Comparison of ENCODE assay signal across 3 cellular contexts in the genomic region with DNA sequence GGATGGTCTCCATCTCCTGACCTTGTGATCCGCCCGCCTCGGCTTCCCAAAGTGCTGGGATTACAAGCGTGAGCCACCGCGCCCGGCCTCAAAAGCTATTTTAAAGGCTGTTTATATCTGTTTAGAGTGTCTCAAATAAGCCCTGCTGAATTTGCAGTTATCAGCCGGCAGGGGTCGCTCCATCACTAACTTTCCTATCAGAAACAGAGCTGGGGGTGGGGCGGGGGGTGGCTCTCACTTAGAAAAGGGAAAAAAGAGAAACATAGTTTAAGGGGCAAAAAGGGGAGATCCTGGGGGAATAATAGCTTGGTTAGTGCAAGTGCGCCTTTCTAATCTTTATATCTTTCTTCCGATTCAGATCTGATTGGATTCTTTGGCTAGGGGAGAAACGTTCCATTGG.
TF ChIP-seq lines count a peak whose summit lies in the region.

No MANE protein-coding gene starts in this region.

TF ChIP-seq in SK-N-SH, 30 proteins besides CTCF, POLR2A, EP300 and RAD21 (continued from another document):
- TF ChIP-seq SMC3 (IDR thresholded peaks at IDR 0.05; ENCODE audit: low read depth, low read length) (no peak), FOXJ3 (CRISPR knock-in tag; IDR thresholded peaks at IDR 0.05) (no peak), CHD2 (IDR thresholded peaks at IDR 0.05; ENCODE audit: low read length, partially characterized antibody) (no peak), SIN3A (IDR thresholded peaks at IDR 0.05; ENCODE audit: borderline replicate concordance, low read depth, low read length) (no peak), FOXM1 (IDR thresholded peaks at IDR 0.05; ENCODE audit: low read depth) (no peak), GABPA (IDR thresholded peaks at IDR 0.05; ENCODE audit: low read depth) (no peak), NFIC (IDR thresholded peaks at IDR 0.05; ENCODE audit: borderline replicate concordance) (no peak)
TF ChIP-seq in SK-N-SH: peak in this region for 0.

TF ChIP-seq in SK-N-SH treated with all-trans-retinoic acid at 6 μM for 48 hours, 23 proteins besides CTCF, POLR2A, EP300 and RAD21 (continued from another document):
- no peak for TF ChIP-seq TCF4 (CRISPR knock-in tag; IDR thresholded peaks at IDR 0.05; ENCODE audit: borderline replicate concordance)
- TF ChIP-seq, protein P1, sequence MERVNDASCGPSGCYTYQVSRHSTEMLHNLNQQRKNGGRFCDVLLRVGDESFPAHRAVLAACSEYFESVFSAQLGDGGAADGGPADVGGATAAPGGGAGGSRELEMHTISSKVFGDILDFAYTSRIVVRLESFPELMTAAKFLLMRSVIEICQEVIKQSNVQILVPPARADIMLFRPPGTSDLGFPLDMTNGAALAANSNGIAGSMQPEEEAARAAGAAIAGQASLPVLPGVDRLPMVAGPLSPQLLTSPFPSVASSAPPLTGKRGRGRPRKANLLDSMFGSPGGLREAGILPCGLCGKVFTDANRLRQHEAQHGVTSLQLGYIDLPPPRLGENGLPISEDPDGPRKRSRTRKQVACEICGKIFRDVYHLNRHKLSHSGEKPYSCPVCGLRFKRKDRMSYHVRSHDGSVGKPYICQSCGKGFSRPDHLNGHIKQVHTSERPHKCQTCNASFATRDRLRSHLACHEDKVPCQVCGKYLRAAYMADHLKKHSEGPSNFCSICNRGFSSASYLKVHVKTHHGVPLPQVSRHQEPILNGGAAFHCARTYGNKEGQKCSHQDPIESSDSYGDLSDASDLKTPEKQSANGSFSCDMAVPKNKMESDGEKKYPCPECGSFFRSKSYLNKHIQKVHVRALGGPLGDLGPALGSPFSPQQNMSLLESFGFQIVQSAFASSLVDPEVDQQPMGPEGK (CRISPR knock-in tag; IDR thresholded peaks at IDR 0.05; ENCODE audit: borderline replicate concordance): no peak
- no peak for TF ChIP-seq ZNF565 (CRISPR knock-in tag; conservative IDR thresholded peaks at IDR 0.05; ENCODE audit: low read depth)

TF ChIP-seq in K562, 482 proteins besides CTCF, POLR2A, EP300 and RAD21 (continued from another document):
- TF ChIP-seq CREBBP (IDR thresholded peaks at IDR 0.05; ENCODE audit: low read depth, low read length) (no peak), SRSF1 (IDR thresholded peaks at IDR 0.05; ENCODE audit: low read depth, low read length) (no peak), MIER1 (IDR thresholded peaks at IDR 0.05; ENCODE audit: low read depth) (no peak), BRD4 (IDR thresholded peaks at IDR 0.05) (no peak), TCF3 (CRISPR knock-in tag; IDR thresholded peaks at IDR 0.05) (no peak), FOXK2 (conservative IDR thresholded peaks at IDR 0.05 in 1 of 2, IDR thresholded peaks at IDR 0.05 in 1 of 2; ENCODE audit: low read depth in 2 of 2) (no peak), ZNF778 (CRISPR knock-in tag; IDR thresholded peaks at IDR 0.05) (no peak), HNRNPH1 (optimal IDR thresholded peaks at IDR 0.05; ENCODE audit: low read depth, low read length) (no peak)
- TF ChIP-seq, protein P2, sequence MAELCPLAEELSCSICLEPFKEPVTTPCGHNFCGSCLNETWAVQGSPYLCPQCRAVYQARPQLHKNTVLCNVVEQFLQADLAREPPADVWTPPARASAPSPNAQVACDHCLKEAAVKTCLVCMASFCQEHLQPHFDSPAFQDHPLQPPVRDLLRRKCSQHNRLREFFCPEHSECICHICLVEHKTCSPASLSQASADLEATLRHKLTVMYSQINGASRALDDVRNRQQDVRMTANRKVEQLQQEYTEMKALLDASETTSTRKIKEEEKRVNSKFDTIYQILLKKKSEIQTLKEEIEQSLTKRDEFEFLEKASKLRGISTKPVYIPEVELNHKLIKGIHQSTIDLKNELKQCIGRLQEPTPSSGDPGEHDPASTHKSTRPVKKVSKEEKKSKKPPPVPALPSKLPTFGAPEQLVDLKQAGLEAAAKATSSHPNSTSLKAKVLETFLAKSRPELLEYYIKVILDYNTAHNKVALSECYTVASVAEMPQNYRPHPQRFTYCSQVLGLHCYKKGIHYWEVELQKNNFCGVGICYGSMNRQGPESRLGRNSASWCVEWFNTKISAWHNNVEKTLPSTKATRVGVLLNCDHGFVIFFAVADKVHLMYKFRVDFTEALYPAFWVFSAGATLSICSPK (IDR thresholded peaks at IDR 0.05; ENCODE audit: borderline replicate concordance): no peak
- TF ChIP-seq, protein P3, sequence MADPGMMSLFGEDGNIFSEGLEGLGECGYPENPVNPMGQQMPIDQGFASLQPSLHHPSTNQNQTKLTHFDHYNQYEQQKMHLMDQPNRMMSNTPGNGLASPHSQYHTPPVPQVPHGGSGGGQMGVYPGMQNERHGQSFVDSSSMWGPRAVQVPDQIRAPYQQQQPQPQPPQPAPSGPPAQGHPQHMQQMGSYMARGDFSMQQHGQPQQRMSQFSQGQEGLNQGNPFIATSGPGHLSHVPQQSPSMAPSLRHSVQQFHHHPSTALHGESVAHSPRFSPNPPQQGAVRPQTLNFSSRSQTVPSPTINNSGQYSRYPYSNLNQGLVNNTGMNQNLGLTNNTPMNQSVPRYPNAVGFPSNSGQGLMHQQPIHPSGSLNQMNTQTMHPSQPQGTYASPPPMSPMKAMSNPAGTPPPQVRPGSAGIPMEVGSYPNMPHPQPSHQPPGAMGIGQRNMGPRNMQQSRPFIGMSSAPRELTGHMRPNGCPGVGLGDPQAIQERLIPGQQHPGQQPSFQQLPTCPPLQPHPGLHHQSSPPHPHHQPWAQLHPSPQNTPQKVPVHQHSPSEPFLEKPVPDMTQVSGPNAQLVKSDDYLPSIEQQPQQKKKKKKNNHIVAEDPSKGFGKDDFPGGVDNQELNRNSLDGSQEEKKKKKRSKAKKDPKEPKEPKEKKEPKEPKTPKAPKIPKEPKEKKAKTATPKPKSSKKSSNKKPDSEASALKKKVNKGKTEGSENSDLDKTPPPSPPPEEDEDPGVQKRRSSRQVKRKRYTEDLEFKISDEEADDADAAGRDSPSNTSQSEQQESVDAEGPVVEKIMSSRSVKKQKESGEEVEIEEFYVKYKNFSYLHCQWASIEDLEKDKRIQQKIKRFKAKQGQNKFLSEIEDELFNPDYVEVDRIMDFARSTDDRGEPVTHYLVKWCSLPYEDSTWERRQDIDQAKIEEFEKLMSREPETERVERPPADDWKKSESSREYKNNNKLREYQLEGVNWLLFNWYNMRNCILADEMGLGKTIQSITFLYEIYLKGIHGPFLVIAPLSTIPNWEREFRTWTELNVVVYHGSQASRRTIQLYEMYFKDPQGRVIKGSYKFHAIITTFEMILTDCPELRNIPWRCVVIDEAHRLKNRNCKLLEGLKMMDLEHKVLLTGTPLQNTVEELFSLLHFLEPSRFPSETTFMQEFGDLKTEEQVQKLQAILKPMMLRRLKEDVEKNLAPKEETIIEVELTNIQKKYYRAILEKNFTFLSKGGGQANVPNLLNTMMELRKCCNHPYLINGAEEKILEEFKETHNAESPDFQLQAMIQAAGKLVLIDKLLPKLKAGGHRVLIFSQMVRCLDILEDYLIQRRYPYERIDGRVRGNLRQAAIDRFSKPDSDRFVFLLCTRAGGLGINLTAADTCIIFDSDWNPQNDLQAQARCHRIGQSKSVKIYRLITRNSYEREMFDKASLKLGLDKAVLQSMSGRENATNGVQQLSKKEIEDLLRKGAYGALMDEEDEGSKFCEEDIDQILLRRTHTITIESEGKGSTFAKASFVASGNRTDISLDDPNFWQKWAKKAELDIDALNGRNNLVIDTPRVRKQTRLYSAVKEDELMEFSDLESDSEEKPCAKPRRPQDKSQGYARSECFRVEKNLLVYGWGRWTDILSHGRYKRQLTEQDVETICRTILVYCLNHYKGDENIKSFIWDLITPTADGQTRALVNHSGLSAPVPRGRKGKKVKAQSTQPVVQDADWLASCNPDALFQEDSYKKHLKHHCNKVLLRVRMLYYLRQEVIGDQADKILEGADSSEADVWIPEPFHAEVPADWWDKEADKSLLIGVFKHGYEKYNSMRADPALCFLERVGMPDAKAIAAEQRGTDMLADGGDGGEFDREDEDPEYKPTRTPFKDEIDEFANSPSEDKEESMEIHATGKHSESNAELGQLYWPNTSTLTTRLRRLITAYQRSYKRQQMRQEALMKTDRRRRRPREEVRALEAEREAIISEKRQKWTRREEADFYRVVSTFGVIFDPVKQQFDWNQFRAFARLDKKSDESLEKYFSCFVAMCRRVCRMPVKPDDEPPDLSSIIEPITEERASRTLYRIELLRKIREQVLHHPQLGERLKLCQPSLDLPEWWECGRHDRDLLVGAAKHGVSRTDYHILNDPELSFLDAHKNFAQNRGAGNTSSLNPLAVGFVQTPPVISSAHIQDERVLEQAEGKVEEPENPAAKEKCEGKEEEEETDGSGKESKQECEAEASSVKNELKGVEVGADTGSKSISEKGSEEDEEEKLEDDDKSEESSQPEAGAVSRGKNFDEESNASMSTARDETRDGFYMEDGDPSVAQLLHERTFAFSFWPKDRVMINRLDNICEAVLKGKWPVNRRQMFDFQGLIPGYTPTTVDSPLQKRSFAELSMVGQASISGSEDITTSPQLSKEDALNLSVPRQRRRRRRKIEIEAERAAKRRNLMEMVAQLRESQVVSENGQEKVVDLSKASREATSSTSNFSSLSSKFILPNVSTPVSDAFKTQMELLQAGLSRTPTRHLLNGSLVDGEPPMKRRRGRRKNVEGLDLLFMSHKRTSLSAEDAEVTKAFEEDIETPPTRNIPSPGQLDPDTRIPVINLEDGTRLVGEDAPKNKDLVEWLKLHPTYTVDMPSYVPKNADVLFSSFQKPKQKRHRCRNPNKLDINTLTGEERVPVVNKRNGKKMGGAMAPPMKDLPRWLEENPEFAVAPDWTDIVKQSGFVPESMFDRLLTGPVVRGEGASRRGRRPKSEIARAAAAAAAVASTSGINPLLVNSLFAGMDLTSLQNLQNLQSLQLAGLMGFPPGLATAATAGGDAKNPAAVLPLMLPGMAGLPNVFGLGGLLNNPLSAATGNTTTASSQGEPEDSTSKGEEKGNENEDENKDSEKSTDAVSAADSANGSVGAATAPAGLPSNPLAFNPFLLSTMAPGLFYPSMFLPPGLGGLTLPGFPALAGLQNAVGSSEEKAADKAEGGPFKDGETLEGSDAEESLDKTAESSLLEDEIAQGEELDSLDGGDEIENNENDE (IDR thresholded peaks at IDR 0.05; ENCODE audit: low read depth, low read length): no peak
- TF ChIP-seq, protein P4, sequence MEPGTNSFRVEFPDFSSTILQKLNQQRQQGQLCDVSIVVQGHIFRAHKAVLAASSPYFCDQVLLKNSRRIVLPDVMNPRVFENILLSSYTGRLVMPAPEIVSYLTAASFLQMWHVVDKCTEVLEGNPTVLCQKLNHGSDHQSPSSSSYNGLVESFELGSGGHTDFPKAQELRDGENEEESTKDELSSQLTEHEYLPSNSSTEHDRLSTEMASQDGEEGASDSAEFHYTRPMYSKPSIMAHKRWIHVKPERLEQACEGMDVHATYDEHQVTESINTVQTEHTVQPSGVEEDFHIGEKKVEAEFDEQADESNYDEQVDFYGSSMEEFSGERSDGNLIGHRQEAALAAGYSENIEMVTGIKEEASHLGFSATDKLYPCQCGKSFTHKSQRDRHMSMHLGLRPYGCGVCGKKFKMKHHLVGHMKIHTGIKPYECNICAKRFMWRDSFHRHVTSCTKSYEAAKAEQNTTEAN (CRISPR knock-in tag; IDR thresholded peaks at IDR 0.05): no peak
- TF ChIP-seq, protein P5, sequence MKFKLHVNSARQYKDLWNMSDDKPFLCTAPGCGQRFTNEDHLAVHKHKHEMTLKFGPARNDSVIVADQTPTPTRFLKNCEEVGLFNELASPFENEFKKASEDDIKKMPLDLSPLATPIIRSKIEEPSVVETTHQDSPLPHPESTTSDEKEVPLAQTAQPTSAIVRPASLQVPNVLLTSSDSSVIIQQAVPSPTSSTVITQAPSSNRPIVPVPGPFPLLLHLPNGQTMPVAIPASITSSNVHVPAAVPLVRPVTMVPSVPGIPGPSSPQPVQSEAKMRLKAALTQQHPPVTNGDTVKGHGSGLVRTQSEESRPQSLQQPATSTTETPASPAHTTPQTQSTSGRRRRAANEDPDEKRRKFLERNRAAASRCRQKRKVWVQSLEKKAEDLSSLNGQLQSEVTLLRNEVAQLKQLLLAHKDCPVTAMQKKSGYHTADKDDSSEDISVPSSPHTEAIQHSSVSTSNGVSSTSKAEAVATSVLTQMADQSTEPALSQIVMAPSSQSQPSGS (CRISPR knock-in tag; IDR thresholded peaks at IDR 0.05): no peak
- TF ChIP-seq, protein P6, sequence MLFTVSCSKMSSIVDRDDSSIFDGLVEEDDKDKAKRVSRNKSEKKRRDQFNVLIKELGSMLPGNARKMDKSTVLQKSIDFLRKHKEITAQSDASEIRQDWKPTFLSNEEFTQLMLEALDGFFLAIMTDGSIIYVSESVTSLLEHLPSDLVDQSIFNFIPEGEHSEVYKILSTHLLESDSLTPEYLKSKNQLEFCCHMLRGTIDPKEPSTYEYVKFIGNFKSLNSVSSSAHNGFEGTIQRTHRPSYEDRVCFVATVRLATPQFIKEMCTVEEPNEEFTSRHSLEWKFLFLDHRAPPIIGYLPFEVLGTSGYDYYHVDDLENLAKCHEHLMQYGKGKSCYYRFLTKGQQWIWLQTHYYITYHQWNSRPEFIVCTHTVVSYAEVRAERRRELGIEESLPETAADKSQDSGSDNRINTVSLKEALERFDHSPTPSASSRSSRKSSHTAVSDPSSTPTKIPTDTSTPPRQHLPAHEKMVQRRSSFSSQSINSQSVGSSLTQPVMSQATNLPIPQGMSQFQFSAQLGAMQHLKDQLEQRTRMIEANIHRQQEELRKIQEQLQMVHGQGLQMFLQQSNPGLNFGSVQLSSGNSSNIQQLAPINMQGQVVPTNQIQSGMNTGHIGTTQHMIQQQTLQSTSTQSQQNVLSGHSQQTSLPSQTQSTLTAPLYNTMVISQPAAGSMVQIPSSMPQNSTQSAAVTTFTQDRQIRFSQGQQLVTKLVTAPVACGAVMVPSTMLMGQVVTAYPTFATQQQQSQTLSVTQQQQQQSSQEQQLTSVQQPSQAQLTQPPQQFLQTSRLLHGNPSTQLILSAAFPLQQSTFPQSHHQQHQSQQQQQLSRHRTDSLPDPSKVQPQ (CRISPR knock-in tag; IDR thresholded peaks at IDR 0.05; ENCODE audit: borderline replicate concordance): no peak
